ENCODE assay signal across 1 cellular context in the genomic region with DNA sequence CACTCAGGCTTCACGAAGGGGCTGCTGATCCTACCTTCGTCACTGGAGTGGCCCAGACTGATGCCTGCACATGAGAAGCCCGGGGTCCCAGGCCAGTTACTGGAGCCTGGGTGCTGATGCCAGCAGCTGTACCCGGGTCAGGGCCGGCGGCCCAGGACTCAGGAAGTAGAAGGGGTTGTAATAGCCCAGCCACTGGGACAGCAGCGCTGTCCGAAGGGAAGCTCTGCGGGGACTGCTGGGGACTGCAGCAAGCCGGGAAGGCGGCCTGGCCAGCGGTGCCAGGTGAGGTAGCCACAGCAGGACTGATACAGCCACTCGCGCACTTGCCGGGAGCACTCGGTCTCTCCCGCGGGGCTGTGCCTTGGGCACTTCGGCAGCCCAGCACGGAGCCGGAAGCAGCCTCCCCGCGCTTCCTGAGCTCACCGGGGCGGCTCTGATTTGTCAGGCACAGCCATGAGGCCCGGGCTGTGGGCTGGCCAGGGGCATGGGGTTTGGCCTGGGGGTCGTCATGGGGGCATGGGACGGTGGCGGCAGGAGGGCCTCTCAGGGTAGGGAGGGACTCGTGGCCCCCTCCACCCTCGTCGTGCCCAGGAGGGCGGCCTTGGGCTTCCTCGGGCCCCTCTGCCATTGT.
TF ChIP-seq lines count a peak whose summit lies in the region.

No MANE protein-coding gene starts in this region.

TF ChIP-seq in H1, 55 proteins besides CTCF, POLR2A, EP300 and RAD21:
- TF ChIP-seq NANOG (IDR thresholded peaks at IDR 0.05; ENCODE audit: insufficient read depth, low read depth, low read length, poor library complexity, severe bottlenecking) (no peak), NRF1 (IDR thresholded peaks at IDR 0.05; ENCODE audit: low read depth, low read length) (no peak), KDM1A (IDR thresholded peaks at IDR 0.05; ENCODE audit: borderline replicate concordance, low read length) (no peak)
TF ChIP-seq in H1: peak in this region for 0.
